Comparison of ENCODE assay signal across 1 cellular context in the genomic region with DNA sequence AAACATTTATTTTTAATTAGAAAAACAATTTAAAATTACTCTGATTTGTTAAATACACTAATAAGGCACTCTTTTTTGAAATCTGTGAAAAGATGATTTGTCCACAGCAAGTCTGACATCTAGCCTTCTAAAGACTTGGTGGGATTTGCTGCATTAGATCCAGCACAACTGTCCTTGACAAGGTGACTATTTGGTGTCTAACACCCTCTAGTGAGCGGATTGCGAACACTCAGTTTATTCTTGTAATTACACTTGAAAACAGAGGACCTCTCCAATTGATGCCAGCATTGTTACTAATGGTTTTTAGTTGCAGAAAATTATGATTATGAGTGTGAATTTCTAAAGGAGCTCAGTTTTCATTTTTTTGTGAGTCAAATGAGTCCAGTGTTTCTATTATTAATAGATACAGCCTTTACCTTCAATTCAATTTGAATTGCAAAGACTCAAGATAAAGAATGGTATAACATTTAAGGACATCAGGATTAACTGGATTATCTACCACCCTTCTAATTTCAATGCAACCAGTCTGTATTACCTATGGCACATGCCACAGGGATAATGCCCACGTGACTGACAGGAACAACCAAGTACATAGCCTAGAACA.
TF ChIP-seq lines count a peak whose summit lies in the region.

No MANE protein-coding gene starts in this region.

TF ChIP-seq in K562, 482 proteins besides CTCF, POLR2A, EP300 and RAD21 (continued from another document):
- TF ChIP-seq, protein P1, sequence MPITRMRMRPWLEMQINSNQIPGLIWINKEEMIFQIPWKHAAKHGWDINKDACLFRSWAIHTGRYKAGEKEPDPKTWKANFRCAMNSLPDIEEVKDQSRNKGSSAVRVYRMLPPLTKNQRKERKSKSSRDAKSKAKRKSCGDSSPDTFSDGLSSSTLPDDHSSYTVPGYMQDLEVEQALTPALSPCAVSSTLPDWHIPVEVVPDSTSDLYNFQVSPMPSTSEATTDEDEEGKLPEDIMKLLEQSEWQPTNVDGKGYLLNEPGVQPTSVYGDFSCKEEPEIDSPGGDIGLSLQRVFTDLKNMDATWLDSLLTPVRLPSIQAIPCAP (CRISPR knock-in tag; IDR thresholded peaks at IDR 0.05; ENCODE audit: borderline replicate concordance), result no peak
- TF ChIP-seq RBM22 (IDR thresholded peaks at IDR 0.05; ENCODE audit: low read depth, low read length, poor library complexity, severe bottlenecking), result no peak
- TF ChIP-seq TRIM24 (IDR thresholded peaks at IDR 0.05), result no peak
- TF ChIP-seq, protein P2, sequence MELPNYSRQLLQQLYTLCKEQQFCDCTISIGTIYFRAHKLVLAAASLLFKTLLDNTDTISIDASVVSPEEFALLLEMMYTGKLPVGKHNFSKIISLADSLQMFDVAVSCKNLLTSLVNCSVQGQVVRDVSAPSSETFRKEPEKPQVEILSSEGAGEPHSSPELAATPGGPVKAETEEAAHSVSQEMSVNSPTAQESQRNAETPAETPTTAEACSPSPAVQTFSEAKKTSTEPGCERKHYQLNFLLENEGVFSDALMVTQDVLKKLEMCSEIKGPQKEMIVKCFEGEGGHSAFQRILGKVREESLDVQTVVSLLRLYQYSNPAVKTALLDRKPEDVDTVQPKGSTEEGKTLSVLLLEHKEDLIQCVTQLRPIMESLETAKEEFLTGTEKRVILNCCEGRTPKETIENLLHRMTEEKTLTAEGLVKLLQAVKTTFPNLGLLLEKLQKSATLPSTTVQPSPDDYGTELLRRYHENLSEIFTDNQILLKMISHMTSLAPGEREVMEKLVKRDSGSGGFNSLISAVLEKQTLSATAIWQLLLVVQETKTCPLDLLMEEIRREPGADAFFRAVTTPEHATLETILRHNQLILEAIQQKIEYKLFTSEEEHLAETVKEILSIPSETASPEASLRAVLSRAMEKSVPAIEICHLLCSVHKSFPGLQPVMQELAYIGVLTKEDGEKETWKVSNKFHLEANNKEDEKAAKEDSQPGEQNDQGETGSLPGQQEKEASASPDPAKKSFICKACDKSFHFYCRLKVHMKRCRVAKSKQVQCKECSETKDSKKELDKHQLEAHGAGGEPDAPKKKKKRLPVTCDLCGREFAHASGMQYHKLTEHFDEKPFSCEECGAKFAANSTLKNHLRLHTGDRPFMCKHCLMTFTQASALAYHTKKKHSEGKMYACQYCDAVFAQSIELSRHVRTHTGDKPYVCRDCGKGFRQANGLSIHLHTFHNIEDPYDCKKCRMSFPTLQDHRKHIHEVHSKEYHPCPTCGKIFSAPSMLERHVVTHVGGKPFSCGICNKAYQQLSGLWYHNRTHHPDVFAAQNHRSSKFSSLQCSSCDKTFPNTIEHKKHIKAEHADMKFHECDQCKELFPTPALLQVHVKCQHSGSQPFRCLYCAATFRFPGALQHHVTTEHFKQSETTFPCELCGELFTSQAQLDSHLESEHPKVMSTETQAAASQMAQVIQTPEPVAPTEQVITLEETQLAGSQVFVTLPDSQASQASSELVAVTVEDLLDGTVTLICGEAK (IDR thresholded peaks at IDR 0.05), result no peak
- TF ChIP-seq, protein P2 (CRISPR knock-in tag; IDR thresholded peaks at IDR 0.05), result no peak
